Comparison of ENCODE assay signal across 8 cellular contexts in genomic region chr20:60206259-60206658, GRCh38.
DNase-seq lines count a peak whose midpoint lies in the region; TF ChIP-seq lines count a peak whose summit lies in the region.

No MANE protein-coding gene starts in this region.

- no peaks in the 10 kb centered on the region for H3K9me3 Mint-ChIP-seq in endodermal cell

- WGBS in endodermal cell (ENCODE audit: insufficient coverage in 1 of 2, insufficient read length in 1 of 2), 2 experiments: 50 to 51% methylated on average over 1 to 3 of the region's 3 CpGs
- 47 to 60% methylated on average over 3 of the region's 3 CpGs for WGBS in thyroid gland, 2 donors

- intact Hi-C loops in thyroid gland (cut with DNase I): loop anchor here (5.0 kb wide), 1 partner anchor 916 kb away; no protein-coding TSS in a partner anchor

- no peaks in the 10 kb centered on the region for H3K36me3 Mint-ChIP-seq in endodermal cell (ENCODE audit: low read depth)

- H3K36me3 ChIP-seq in endodermal cell (ENCODE audit: control insufficient read depth, insufficient read depth, low read length) (no peaks in the 10 kb centered on the region), thyroid gland (no peaks in the 10 kb centered on the region)

- H3K27me3 ChIP-seq in endodermal cell (ENCODE audit: control insufficient read depth, insufficient read depth, low read length, poor library complexity, severe bottlenecking) (no peaks in the 10 kb centered on the region), thyroid gland (no peaks in the 10 kb centered on the region)

- H3K4me3 Mint-ChIP-seq in endodermal cell: no peak overlapping the region

- no peak overlapping the region for H3K27ac Mint-ChIP-seq in endodermal cell

- peaks cover 4% of the 10 kb centered on the region for H3K4me1 Mint-ChIP-seq in endodermal cell

- H3K4me1 ChIP-seq in endodermal cell (ENCODE audit: control insufficient read depth, insufficient read depth, low read length) (no peaks in the 10 kb centered on the region), thyroid gland (no peaks in the 10 kb centered on the region)

- H3K4me3 ChIP-seq in endodermal cell (ENCODE audit: low read length) (no peak overlapping the region), thyroid gland (replicated peaks in 1 of 3) (no peak overlapping the region)

- H3K9ac ChIP-seq in endodermal cell (ENCODE audit: extremely low read depth, low read length, poor library complexity, severe bottlenecking): no peak overlapping the region

- no peak for TF ChIP-seq POLR2A in thyroid gland (IDR thresholded peaks at IDR 0.05)

- peak; percentile 80 for TF ChIP-seq CTCF in endodermal cell (conservative IDR thresholded peaks at IDR 0.05)
- TF ChIP-seq CTCF in thyroid gland (IDR thresholded peaks at IDR 0.05): peak in 2 of 6 experiments; percentile 34 to 44

- H3K9me3 ChIP-seq in endodermal cell (ENCODE audit: control insufficient read depth, low read length): no peaks in the 10 kb centered on the region
- H3K9me3 ChIP-seq in thyroid gland: no peaks in the 10 kb centered on the region

- peak; percentile 8 for DNase-seq in stimulated activated CD4-positive, alpha-beta T cell treated with anti-CD3 and anti-CD28 coated beads, Interleukin-15, amount 100 ng/mL, for 24 hours
- no peak for DNase-seq in stimulated activated CD4-positive, alpha-beta T cell treated with anti-CD3 and anti-CD28 coated beads, Interleukin-12 subunit alpha, Interleukin-12 subunit beta, amount 100 ng/mL, for 4 hours
- DNase-seq in NCI-H526 (lab: John Stamatoyannopoulos, UW) (peak; percentile 75 to 85), endodermal cell (peak; percentile 82), thyroid gland (peak; percentile 46 to 51), GM19240 (ENCODE audit: insufficient read length, low spot score) (no peak), NCI-H2081 treated with DMSO at 0.1 percent for 48 hours (lab: John Stamatoyannopoulos, UW) (no peak), dedifferentiated amniotic fluid mesenchymal stem cell (ENCODE audit: extremely low spot score) (no peak)

- no peaks in the 10 kb centered on the region for H3K27me3 Mint-ChIP-seq in endodermal cell (ENCODE audit: insufficient read depth)

- H3K27ac ChIP-seq in endodermal cell (ENCODE audit: low read depth, low read length): no peak overlapping the region
- no peak overlapping the region for H3K27ac ChIP-seq in thyroid gland

Comparison
In these comparisons a context has a peak if more than half of its experiments do, and no peak if none do; other contexts are left out.
1. DNase-seq: peak in stimulated activated CD4-positive, alpha-beta T cell treated with anti-CD3 and anti-CD28 coated beads, Interleukin-15, amount 100 ng/mL, for 24 hours (single experiment), NCI-H526 (2 of 2), endodermal cell (single experiment) and thyroid gland (2 of 2); none in stimulated activated CD4-positive, alpha-beta T cell treated with anti-CD3 and anti-CD28 coated beads, Interleukin-12 subunit alpha, Interleukin-12 subunit beta, amount 100 ng/mL, for 4 hours (single experiment), GM19240 (single experiment), NCI-H2081 treated with DMSO at 0.1 percent for 48 hours (single experiment) and dedifferentiated amniotic fluid mesenchymal stem cell (single experiment).